22 cellular contexts compared by ENCODE assay signal in genomic region chr5:83453937-83454336, GRCh38. TPM values are rescaled to one million over a fixed set of nuclear protein-coding genes. Genes with fewer than 3 reads are reported as not detected.
A peak's percentile ranks its signal among the peaks of the same experiment; 100 is the strongest.
DNase-seq lines count a peak whose midpoint lies in the region; ATAC-seq, FAIRE-seq and TF ChIP-seq lines count a peak whose summit lies in the region.
"Had no signal": no experiment of that assay in that cellular context is flagged by ENCODE, and none has a peak within 500 bp of the region (broad histone marks: within the 10 kb centered on the region; RNA-seq: fewer than 3 reads in every experiment).

No MANE protein-coding gene starts in this region.

- no peak overlapping the region for H2AFZ ChIP-seq in K562 (ENCODE audit: low read depth, low read length)

- no peaks in the 10 kb centered on the region for H3K9me1 ChIP-seq in K562 (ENCODE audit: control insufficient read depth, insufficient read depth, low read length)

- H3K79me2 ChIP-seq in K562 (ENCODE audit: control insufficient read depth, insufficient read depth, low read length) = no peaks in the 10 kb centered on the region

- POLR2A ChIA-PET in HEK293 (lab: Yijun Ruan, JAX) (no interaction called here), K562 (lab: Yijun Ruan, JAX) (no interaction called here)

- 0% methylated on average over 1 of the region's 1 CpG for WGBS in K562 (ENCODE audit: insufficient coverage, low coverage, missing lambda C conversion rate)

- no peak for TF ChIP-seq POLR2A in K562 (conservative IDR thresholded peaks at IDR 0.05)

- DNase-seq in K562 (ENCODE audit: extremely low read depth in 1 of 4, low spot score in 3 of 4) (no peak), DMS53 (lab: John Stamatoyannopoulos, UW) (no peak), brain microvascular endothelial cell (no peak)
- DNase-seq: 8988T; ACHN; BE2C; C1 segment of cervical spinal cord; CD4-positive, alpha-beta memory T cell; CD4-positive, CD25-positive, alpha-beta regulatory T cell; CD8-positive, alpha-beta memory T cell; COR-L47; DMS79; DND-41; EL; GDM1 had no signal

- ATAC-seq in K562 = no peak
- no peak for ATAC-seq in GM21423 (IDR thresholded peaks at IDR 0.05; ENCODE audit: unreplicated experiment)
- ATAC-seq: GM12878 had no signal

- FAIRE-seq in K562 (lab: Jason Lieb, UNC) = no peak
- FAIRE-seq: A204.1, GM12878, GM12892, GM18507 had no signal

- no peaks in the 10 kb centered on the region for H4K20me1 ChIP-seq in K562 (replicated peaks; ENCODE audit: control insufficient read depth, insufficient read depth, low read length)
- H4K20me1 ChIP-seq: BLaER1 had no signal

- TF ChIP-seq RAD21 in K562 (CRISPR knock-in tag; conservative IDR thresholded peaks at IDR 0.05 in 1 of 2, IDR thresholded peaks at IDR 0.05 in 1 of 2) = no peak

- H3K9me3 ChIP-seq in HEK293 (ENCODE audit: control insufficient read depth, insufficient read depth, low read depth, low read length) (no peaks in the 10 kb centered on the region), K562 (replicated peaks; ENCODE audit: control insufficient read depth, insufficient read depth, low read depth, low read length) (peaks cover 2% of the 10 kb centered on the region; the same call in 1 of the 2 replicates)
- H3K9me3 ChIP-seq: BE2C had no signal

- no peak overlapping the region for H3K4me2 ChIP-seq in K562 (ENCODE audit: insufficient read depth, low read length)
- H3K4me2 ChIP-seq: BLaER1 had no signal

- in situ Hi-C loops in K562 (cut with MboI) (no loop called here), brain microvascular endothelial cell (cut with HindIII; ENCODE audit: low pct_ligation_motif_present, low sequenced_read_pairs) (no loop called here)

- H3K27me3 ChIP-seq in K562 (ENCODE audit: control insufficient read depth in 2 of 2, insufficient read depth in 2 of 2, low read length in 2 of 2) = no peaks in the 10 kb centered on the region
- no peaks in the 10 kb centered on the region for H3K27me3 ChIP-seq in brain microvascular endothelial cell (replicated peaks)
- H3K27me3 ChIP-seq: BE2C, BLaER1 had no signal

- TF ChIP-seq CTCF in HEK293 (tag by site-specific recombination; IDR thresholded peaks at IDR 0.05) (no peak), K562 (IDR thresholded peaks at IDR 0.05 in 2 of 3, conservative IDR thresholded peaks at IDR 0.05 in 1 of 3; ENCODE audit: insufficient read depth in 2 of 3, low read depth in 1 of 3, low read length in 3 of 3) (no peak), brain microvascular endothelial cell (IDR thresholded peaks at IDR 0.05; ENCODE audit: low read depth, low read length, missing control alignments) (no peak)

- H3K36me3 ChIP-seq in HEK293 (ENCODE audit: control insufficient read depth in 2 of 2, insufficient read depth in 1 of 2, low read length in 2 of 2) = no peaks in the 10 kb centered on the region
- H3K36me3 ChIP-seq in K562 (ENCODE audit: control insufficient read depth, insufficient read depth, low read length) = no peaks in the 10 kb centered on the region
- no peaks in the 10 kb centered on the region for H3K36me3 ChIP-seq in brain microvascular endothelial cell (replicated peaks)
- H3K36me3 ChIP-seq: BE2C, BLaER1 had no signal

- H3K4me1 ChIP-seq in HEK293 (ENCODE audit: control insufficient read depth, insufficient read depth, low read length) (no peaks in the 10 kb centered on the region), K562 (replicated peaks in 1 of 2; ENCODE audit: control insufficient read depth in 2 of 2, insufficient read depth in 2 of 2, low read length in 2 of 2) (no peaks in the 10 kb centered on the region)
- H3K4me1 ChIP-seq: BE2C, BLaER1 had no signal

- H3K27ac ChIP-seq in HEK293 (ENCODE audit: extremely low read depth, low read depth, low read length) (no peak overlapping the region), K562 (ENCODE audit: extremely low read depth, low read depth, low read length) (no peak overlapping the region), brain microvascular endothelial cell (no peak overlapping the region)
- H3K27ac ChIP-seq: BLaER1 had no signal

- no peak for TF ChIP-seq EP300 in K562 (IDR thresholded peaks at IDR 0.05; ENCODE audit: low read length)

- CTCF ChIA-PET in HEK293 (lab: Yijun Ruan, JAX) (interaction anchor here (1.1 to 1.2 kb wide), 2 partner anchors 20 to 24 kb away, joined by 3 to 4 read pairs; no protein-coding TSS in a partner anchor), K562 (lab: Yijun Ruan, JAX; ENCODE audit: low intra/inter-chr PET ratio) (no interaction called here)

- H3K4me3 ChIP-seq in HEK293 (ENCODE audit: low read depth, low read length) = no peak overlapping the region
- H3K4me3 ChIP-seq in K562 = no peak overlapping the region
- H3K4me3 ChIP-seq in brain microvascular endothelial cell (ENCODE audit: low read depth, low read length) = no peak overlapping the region
- H3K4me3 ChIP-seq: BLaER1, GM12878 had no signal

- no TSS peak for BruUV-seq in K562 (replicated peaks; lab: Mats Ljungman, UMichigan)

- intact Hi-C loops in K562 (cut with micrococcal nuclease) = no loop called here

- H3K9ac ChIP-seq in K562 (ENCODE audit: insufficient read depth in 1 of 2, low read depth in 2 of 2, low read length in 2 of 2) = no peak overlapping the region
- H3K9ac ChIP-seq: BLaER1 had no signal

TF ChIP-seq in HEK293, 187 proteins besides CTCF, POLR2A, EP300 and RAD21:
- TF ChIP-seq ZNF311 (tag by site-specific recombination; IDR thresholded peaks at IDR 0.05; ENCODE audit: borderline replicate concordance) = no peak
- TF ChIP-seq SETDB1 (IDR thresholded peaks at IDR 0.05; ENCODE audit: insufficient read length, low read length) = peak; percentile 85

TF ChIP-seq in K562, 482 proteins besides CTCF, POLR2A, EP300 and RAD21:
- TF ChIP-seq CBX3 (IDR thresholded peaks at IDR 0.05; ENCODE audit: borderline replicate concordance in 1 of 2, low read length in 2 of 2) (0 out of 3 replicates have a peak, but pooled peaks of 1 of the 2 experiments have one; percentile 17), ZNF644 (tag; IDR thresholded peaks at IDR 0.05; ENCODE audit: low read depth) (no peak), TRIM28 (IDR thresholded peaks at IDR 0.05) (peak; percentile 83; the same call in 1 of the 2 replicates), LEF1 (IDR thresholded peaks at IDR 0.05) (no peak)

RNA-seq across cellular contexts. Expression of gene VCAN, which starts 17.6 kb away (rescaled TPM):
- 0.05 and 0.16 TPM in 2 replicates for total RNA-seq in K562 (2011; cell fraction: chromatin; rRNA removed; ENCODE audit: low replicate concordance)
- total RNA-seq in K562 (2011; cell fraction: nucleolus; rRNA removed) = not detected in 2 replicates
- total RNA-seq in K562 (2011; cell fraction: nucleoplasm; rRNA removed) = 0.07 TPM in 1 of 2 replicates, not detected in the other
- total RNA-seq in K562 (2014; rRNA removed) = 0.05 and 0.37 TPM in 2 replicates
- total RNA-seq in K562 (2014; rRNA removed; fragmentation: Illumina TruSeq; extraction: Trizol) = 0.06 and 0.07 TPM in 2 replicates
- 0.22 and 0.26 TPM in 2 replicates for total RNA-seq in K562 (2015; rRNA removed; fragmentation: Illumina TruSeq; extraction: Trizol)
- 0.29 and 0.33 TPM in 2 replicates for total RNA-seq in K562 (2021)
- polyA plus RNA-seq in K562 (2011; rRNA removed) = 0.03 and 0.12 TPM in 2 replicates
- polyA plus RNA-seq in K562 (2011; cell fraction: cytosol; rRNA removed) = 0.15 and 0.19 TPM in 2 replicates
- polyA plus RNA-seq in K562 (2011; cell fraction: nucleus; rRNA removed) = 0.04 and 0.17 TPM in 2 replicates
- polyA plus RNA-seq in K562 (2012) = 0.29 and 0.30 TPM in 2 replicates
- polyA plus RNA-seq in K562 (2014; fragmentation: Illumina TruSeq; extraction: Trizol) = 0.12 and 0.29 TPM in 2 replicates
- polyA plus RNA-seq in K562 (2014; fragmentation: Nextera tagmentation; extraction: Ambion mirVana) = under 1 TPM; 0.01 to 0.04 TPM
- 0.01 and 0.40 TPM in 2 replicates for polyA plus RNA-seq in K562 (2014; rRNA removed)
- polyA minus RNA-seq in K562 (2011; rRNA and poly(A)+ RNA removed) = 0.46 and 0.60 TPM in 2 replicates
- not detected in 2 replicates for polyA minus RNA-seq in K562 (2011; cell fraction: cytosol; rRNA and poly(A)+ RNA removed)
- polyA minus RNA-seq in K562 (2011; cell fraction: nucleus; rRNA and poly(A)+ RNA removed) = 0.13 and 0.56 TPM in 2 replicates
- total RNA-seq: CD4-positive, CD25-positive, alpha-beta regulatory T cell had no signal
- polyA plus RNA-seq: CD8-positive, alpha-beta memory T cell had no signal

Comparison
In these comparisons a context has a peak if more than half of its experiments do, and no peak if none do; other contexts are left out.
1. Of the 44 proteins assayed by ChIP-seq in both K562 and HEK293: peak only in K562: TRIM28; only in HEK293: SETDB1; in both: none; in neither: 42.